ENCODE assay signal across 13 cellular contexts in genomic region chr11:50187220-50187619, GRCh38.
"Had no signal": no experiment of that assay in that cellular context is flagged by ENCODE, and none has a peak within 500 bp of the region (broad histone marks: within the 10 kb centered on the region; RNA-seq: fewer than 3 reads in every experiment).

No MANE protein-coding gene starts in this region.

- H3K4me3 ChIP-seq: neural progenitor cell, pancreas, tibial nerve had no signal

- H3K27me3 Mint-ChIP-seq: activated CD4-positive, alpha-beta memory T cell treated with anti-CD3 and anti-CD28 coated beads, Interleukin-2, amount 10 ng/mL, durations not matched to agents 7 days and 5 days; activated naive CD4-positive, alpha-beta T cell treated with anti-CD3 and anti-CD28 coated beads, Interleukin-2, amount 10 ng/mL, durations not matched to agents 7 days and 5 days; activated T-cell treated with anti-CD3 and anti-CD28 coated beads, Interleukin-2, amount 50 U/mL, for 24 hours; naive B cell; stimulated activated naive B cell treated with anti-CD40 and anti-IgM and Interleukin-4, amounts not matched to agents 10 μg/mL and 1 μg/mL and 100 μg/mL, for 72 hours; T-helper 17 cell had no signal

- H3K9ac ChIP-seq: neural progenitor cell had no signal

- H3K36me3 Mint-ChIP-seq: activated naive CD4-positive, alpha-beta T cell treated with anti-CD3 and anti-CD28 coated beads, Interleukin-2, amount 10 ng/mL, durations not matched to agents 7 days and 5 days; naive B cell; neural progenitor cell; stimulated activated naive B cell treated with anti-CD40 and anti-IgM and Interleukin-4, amounts not matched to agents 10 μg/mL and 1 μg/mL and 100 μg/mL, for 72 hours had no signal

- H3K4me2 ChIP-seq: neural progenitor cell had no signal

- ATAC-seq: stimulated activated naive B cell treated with anti-CD40 and anti-IgM and Interleukin-4, amounts not matched to agents 10 μg/mL and 1 μg/mL and 100 μg/mL, for 72 hours; T-helper 17 cell had no signal

- DNase-seq: activated CD4-positive, alpha-beta memory T cell treated with anti-CD3 and anti-CD28 coated beads, Interleukin-2, amount 10 ng/mL, durations not matched to agents 7 days and 5 days; activated CD4-positive, alpha-beta T cell treated with anti-CD3 and anti-CD28 coated beads for 4 hours; activated naive CD4-positive, alpha-beta T cell treated with anti-CD3 and anti-CD28 coated beads, Interleukin-2, amount 10 ng/mL, durations not matched to agents 7 days and 5 days; activated T-cell treated with anti-CD3 and anti-CD28 coated beads, Interleukin-2, amount 50 U/mL, for 24 hours; mammary epithelial cell; naive B cell; pancreas; stimulated activated CD4-positive, alpha-beta T cell treated with anti-CD3 and anti-CD28 coated beads, Interleukin-4, amount 100 ng/mL, for 1 hour; stimulated activated naive B cell treated with anti-CD40 and anti-IgM and Interleukin-4, amounts not matched to agents 10 μg/mL and 1 μg/mL and 100 μg/mL, for 72 hours; substantia nigra; T-helper 17 cell had no signal

- H3K27ac ChIP-seq: neural progenitor cell, pancreas, tibial nerve had no signal

- H3K9me3 ChIP-seq: pancreas had no signal

- H3K27ac Mint-ChIP-seq: activated CD4-positive, alpha-beta memory T cell treated with anti-CD3 and anti-CD28 coated beads, Interleukin-2, amount 10 ng/mL, durations not matched to agents 7 days and 5 days; activated naive CD4-positive, alpha-beta T cell treated with anti-CD3 and anti-CD28 coated beads, Interleukin-2, amount 10 ng/mL, durations not matched to agents 7 days and 5 days; activated T-cell treated with anti-CD3 and anti-CD28 coated beads, Interleukin-2, amount 50 U/mL, for 24 hours; naive B cell; neural progenitor cell; stimulated activated naive B cell treated with anti-CD40 and anti-IgM and Interleukin-4, amounts not matched to agents 10 μg/mL and 1 μg/mL and 100 μg/mL, for 72 hours; T-helper 17 cell had no signal

- H3K4me1 ChIP-seq: neural progenitor cell, pancreas, tibial nerve had no signal

- H3K36me3 ChIP-seq: neural progenitor cell, pancreas, tibial nerve had no signal

- H3K4me1 Mint-ChIP-seq: activated CD4-positive, alpha-beta memory T cell treated with anti-CD3 and anti-CD28 coated beads, Interleukin-2, amount 10 ng/mL, durations not matched to agents 7 days and 5 days; activated naive CD4-positive, alpha-beta T cell treated with anti-CD3 and anti-CD28 coated beads, Interleukin-2, amount 10 ng/mL, durations not matched to agents 7 days and 5 days; naive B cell; neural progenitor cell; stimulated activated naive B cell treated with anti-CD40 and anti-IgM and Interleukin-4, amounts not matched to agents 10 μg/mL and 1 μg/mL and 100 μg/mL, for 72 hours; T-helper 17 cell had no signal

- H3K27me3 ChIP-seq: neural progenitor cell, pancreas, tibial nerve had no signal

- H3K4me3 Mint-ChIP-seq: activated CD4-positive, alpha-beta memory T cell treated with anti-CD3 and anti-CD28 coated beads, Interleukin-2, amount 10 ng/mL, durations not matched to agents 7 days and 5 days; activated naive CD4-positive, alpha-beta T cell treated with anti-CD3 and anti-CD28 coated beads, Interleukin-2, amount 10 ng/mL, durations not matched to agents 7 days and 5 days; activated T-cell treated with anti-CD3 and anti-CD28 coated beads, Interleukin-2, amount 50 U/mL, for 24 hours; naive B cell; neural progenitor cell; stimulated activated naive B cell treated with anti-CD40 and anti-IgM and Interleukin-4, amounts not matched to agents 10 μg/mL and 1 μg/mL and 100 μg/mL, for 72 hours; T-helper 17 cell had no signal
